ENCODE assay signal across 1 cellular context in the genomic region with DNA sequence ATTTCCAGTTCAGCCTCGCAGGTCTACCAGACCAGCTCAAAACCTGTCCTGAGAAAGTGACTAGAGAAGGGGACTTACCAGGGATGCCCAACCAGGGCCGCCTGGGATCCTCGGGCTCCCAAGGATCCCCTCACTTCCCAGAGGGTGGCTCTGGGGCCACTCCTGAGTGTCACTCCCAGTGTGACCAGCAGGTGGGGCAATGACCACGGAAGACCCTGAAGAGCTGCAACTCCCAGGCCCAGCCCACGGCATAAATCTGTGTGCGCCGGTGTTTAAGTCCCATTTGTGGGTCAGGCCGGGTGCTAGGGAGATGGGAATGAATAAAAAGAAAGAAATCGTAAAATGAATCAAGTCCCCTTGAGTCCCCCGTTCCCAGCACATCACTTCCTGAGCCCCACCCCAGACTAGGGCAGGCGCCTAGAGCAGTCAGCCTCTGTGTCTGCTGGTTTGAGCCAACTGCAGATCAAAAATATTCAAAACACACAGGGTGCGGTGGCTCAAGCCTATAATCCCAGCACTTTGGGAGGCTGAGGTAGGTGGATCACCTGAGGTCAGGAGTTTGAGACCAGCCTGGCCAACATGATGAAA.
TF ChIP-seq lines count a peak whose summit lies in the region.

No MANE protein-coding gene starts in this region.

TF ChIP-seq in endothelial cell of umbilical vein, 7 proteins besides CTCF, POLR2A, EP300 and RAD21:
- TF ChIP-seq EZH2 (IDR thresholded peaks at IDR 0.05; ENCODE audit: borderline replicate concordance, low read depth, low read length, severe bottlenecking) (no peak), JUN (IDR thresholded peaks at IDR 0.05; ENCODE audit: borderline replicate concordance, insufficient read depth, insufficient read length, low read depth) (no peak)
